In genomic region chr7:6283391-6284054, GRCh38 we compare ENCODE assay signal across 7 cellular contexts. TPM values are rescaled to one million over a fixed set of nuclear protein-coding genes. Genes with fewer than 3 reads are reported as not detected.
DNase-seq lines count a peak whose midpoint lies in the region; TF ChIP-seq lines count a peak whose summit lies in the region.
"Not testable (repeated sequence)": the region's sequence is repeated elsewhere in the genome, so short reads cannot be mapped to it uniquely, and the experiment has no call there.

No MANE protein-coding gene starts in this region.

- H3K4me3 Mint-ChIP-seq in Calu3 (ENCODE audit: low read depth, unreplicated experiment), result peak overlapping the region; percentile 30

- peaks cover 32% of the 10 kb centered on the region for H3K36me3 Mint-ChIP-seq in Calu3 (ENCODE audit: insufficient read depth, unreplicated experiment)

- H3K9me3 Mint-ChIP-seq in Calu3 (ENCODE audit: low read depth, unreplicated experiment), result not testable (repeated sequence)

- H3K4me1 Mint-ChIP-seq in Calu3 (ENCODE audit: low read depth, unreplicated experiment), result peaks cover 26% of the 10 kb centered on the region

- DNase-seq in Calu3, result peak; percentile 84
- peak; percentile 69 for DNase-seq in HS-27A (ENCODE audit: low read depth)
- peak; percentile 82 for DNase-seq in RPMI7951 (ENCODE audit: low read depth)
- DNase-seq in astrocyte of the cerebellum (ENCODE audit: low read depth), result peak; percentile 41
- not testable (repeated sequence) for DNase-seq in epithelial cell of prostate (ENCODE audit: low read depth, low spot score)
- peak; percentile 35 for DNase-seq in kidney glomerular epithelial cell (lab: John Stamatoyannopoulos, UW)
- DNase-seq in posterior vena cava (ENCODE audit: low spot score), result peak; percentile 30

- not testable (repeated sequence) for H3K4me3 ChIP-seq in astrocyte of the cerebellum (ENCODE audit: low read depth, low read length)

- peak overlapping the region; percentile 80 for H3K27ac Mint-ChIP-seq in Calu3 (ENCODE audit: unreplicated experiment)

- BruUV-seq in Calu3 (replicated peaks; lab: Mats Ljungman, UMichigan), result not testable (repeated sequence)

- TF ChIP-seq CTCF in Calu3 (IDR thresholded peaks at IDR 0.05; ENCODE audit: unreplicated experiment); astrocyte of the cerebellum (IDR thresholded peaks at IDR 0.05; ENCODE audit: low read depth, low read length, missing control alignments): not testable (repeated sequence)

- CTCF ChIA-PET in Calu3 (lab: Charles Lee), result interaction anchor here (1.0 to 1.8 kb wide), 3 partner anchors 10 to 24 kb away, joined by 5 to 8 read pairs (median 6); no protein-coding TSS in a partner anchor

- intact Hi-C loops in Calu3 (cut with micrococcal nuclease; ENCODE audit: unreplicated experiment), result loop anchor here (1.0 kb wide), 1 partner anchor 23 kb away; no protein-coding TSS in a partner anchor
- intact Hi-C loops in posterior vena cava (cut with DNase I), result not testable (repeated sequence)

- peak overlapping the region; percentile 99 for H3K27ac ChIP-seq in epithelial cell of prostate

- H3K27me3 Mint-ChIP-seq in Calu3 (ENCODE audit: unreplicated experiment), result not testable (repeated sequence)

- in situ Hi-C loops in astrocyte of the cerebellum (cut with HindIII; ENCODE audit: low sequenced_read_pairs), result not testable (repeated sequence)

RNA-seq across cellular contexts. Expression of gene CYTH3, which starts 11.1 kb away (rescaled TPM):
- total RNA-seq in Calu3 (2022), result 47.2 and 73.4 TPM in 2 replicates
- total RNA-seq in RPMI7951 (2014; rRNA removed; shearing (Covaris generic)), result 18.4 and 20.6 TPM in 2 replicates
- total RNA-seq in posterior vena cava, result 10 to 100 TPM; 31.5 to 35.4 TPM
